16 cellular contexts compared by ENCODE assay signal in genomic region chr11:31500560-31500959, GRCh38. TPM values are rescaled to one million over a fixed set of nuclear protein-coding genes. Genes with fewer than 3 reads are reported as not detected.
DNase-seq lines count a peak whose midpoint lies in the region; ATAC-seq and TF ChIP-seq lines count a peak whose summit lies in the region.
"Had no signal": no experiment of that assay in that cellular context is flagged by ENCODE, and none has a peak within 500 bp of the region (broad histone marks: within the 10 kb centered on the region; RNA-seq: fewer than 3 reads in every experiment).

No MANE protein-coding gene starts in this region.

- H3K9me2 ChIP-seq in GM23338 (ENCODE audit: insufficient read depth) (no peaks in the 10 kb centered on the region), Karpas-422 (replicated peaks; ENCODE audit: insufficient read depth, low read length) (no peaks in the 10 kb centered on the region)

- TF ChIP-seq CTCF in GM23338 (conservative IDR thresholded peaks at IDR 0.05; ENCODE audit: low read depth in 2 of 2) (no peak), fibroblast of the aortic adventitia (IDR thresholded peaks at IDR 0.05; ENCODE audit: insufficient read depth, low read length) (no peak), nephron progenitor cell (IDR thresholded peaks at IDR 0.05) (no peak)

- H3K9ac ChIP-seq in Karpas-422 (ENCODE audit: low read length), result no peak overlapping the region

- H3K4me2 ChIP-seq in GM23338, result no peak overlapping the region
- H3K4me2 ChIP-seq in Karpas-422 (ENCODE audit: low read depth, low read length, poor library complexity, severe bottlenecking), result no peak overlapping the region

- peaks cover 5% of the 10 kb centered on the region; the same call in 1 of the 2 replicates for H4K20me1 ChIP-seq in GM23338 (replicated peaks; ENCODE audit: insufficient read depth)
- H4K20me1 ChIP-seq in Karpas-422 (ENCODE audit: insufficient read depth, low read depth, low read length), result no peaks in the 10 kb centered on the region

- no peak overlapping the region for H3K4me3 ChIP-seq in GM23338
- no peak overlapping the region for H3K4me3 ChIP-seq in fibroblast of the aortic adventitia (ENCODE audit: low read depth, low read length)
- H3K4me3 ChIP-seq in Karpas-422 (ENCODE audit: low read length), result no peak overlapping the region
- H3K4me3 ChIP-seq: HAP-1, SK-N-MC had no signal

- H3K36me3 Mint-ChIP-seq in GM23338 (ENCODE audit: low read depth), result peaks cover 10% of the 10 kb centered on the region
- peaks cover 88% of the 10 kb centered on the region for H3K36me3 Mint-ChIP-seq in nephron progenitor cell (ENCODE audit: low read depth)

- H3K27me3 ChIP-seq in GM23338 (ENCODE audit: insufficient read depth), result no peaks in the 10 kb centered on the region
- H3K27me3 ChIP-seq in Karpas-422 (ENCODE audit: low read length), result no peaks in the 10 kb centered on the region

- no peak overlapping the region for H3K4me3 Mint-ChIP-seq in GM23338
- H3K4me3 Mint-ChIP-seq in nephron progenitor cell, result no peak overlapping the region
- H3K4me3 Mint-ChIP-seq: CD4-positive, CD25-positive, alpha-beta regulatory T cell had no signal

- H3K79me2 ChIP-seq in GM23338 (replicated peaks; ENCODE audit: insufficient read depth) (peaks cover 100% of the 10 kb centered on the region), Karpas-422 (ENCODE audit: low read length) (peaks cover 94% of the 10 kb centered on the region)

- H3K9me3 ChIP-seq in Karpas-422 (ENCODE audit: low read length), result no peaks in the 10 kb centered on the region; the same call in 1 of the 2 replicates
- H3K9me3 ChIP-seq: HAP-1 had no signal

- H3K27ac Mint-ChIP-seq in GM23338 (peak overlapping the region; percentile 68; the same call in 1 of the 2 replicates), nephron progenitor cell (peak overlapping the region; percentile 36)
- H3K27ac Mint-ChIP-seq: CD4-positive, CD25-positive, alpha-beta regulatory T cell had no signal

- H2AFZ ChIP-seq in GM23338, result no peak overlapping the region
- no peak overlapping the region for H2AFZ ChIP-seq in Karpas-422 (ENCODE audit: low read length)

- H3K9me3 Mint-ChIP-seq in GM23338 (0 out of 3 replicates have a peak, but pooled peaks cover under 1% of the 10 kb centered on the region), nephron progenitor cell (peaks cover 17% of the 10 kb centered on the region)

- no peak for ATAC-seq in GM23338
- ATAC-seq in HG03432 (IDR thresholded peaks at IDR 0.05; ENCODE audit: unreplicated experiment), result no peak
- ATAC-seq: Panc1, Right ventricle myocardium inferior had no signal

- H3K36me3 ChIP-seq in GM23338 (ENCODE audit: insufficient read depth) (peaks cover under 1% of the 10 kb centered on the region; the same call in 1 of the 2 replicates), Karpas-422 (ENCODE audit: insufficient read depth, low read length) (peaks cover 50% of the 10 kb centered on the region)
- H3K36me3 ChIP-seq: HAP-1 had no signal

- H3K4me1 ChIP-seq in GM23338 (ENCODE audit: insufficient read depth) (peaks cover 5% of the 10 kb centered on the region; the same call in 1 of the 2 replicates), Karpas-422 (ENCODE audit: low read length) (peaks cover 6% of the 10 kb centered on the region; the same call in 1 of the 2 replicates)

- H3K4me1 Mint-ChIP-seq in GM23338 (peaks cover 2% of the 10 kb centered on the region; the same call in 1 of the 3 replicates), nephron progenitor cell (no peaks in the 10 kb centered on the region)

- DNase-seq in GM23338 (ENCODE audit: low spot score) (no peak), amniotic epithelial cell (ENCODE audit: low read depth) (peak; percentile 5), fibroblast of the aortic adventitia (ENCODE audit: low read depth) (peak; percentile 16), nephron progenitor cell (no peak), Karpas-422 (no peak), MV-4-11 (lab: John Stamatoyannopoulos, UW) (no peak)
- DNase-seq: CD4-positive, CD25-positive, alpha-beta regulatory T cell; NCI-H1105; NCI-H1694 treated with DMSO at 0.1 percent for 48 hours; NCI-H2171; NCI-H82 had no signal

- H3K27me3 Mint-ChIP-seq in GM23338 (ENCODE audit: insufficient read depth, low read depth, poor library complexity) (no peaks in the 10 kb centered on the region), nephron progenitor cell (ENCODE audit: low read depth, poor library complexity) (no peaks in the 10 kb centered on the region)
- H3K27me3 Mint-ChIP-seq: CD4-positive, CD25-positive, alpha-beta regulatory T cell had no signal

- H3F3A ChIP-seq in GM23338 (replicated peaks; ENCODE audit: low read depth), result no peaks in the 10 kb centered on the region

- H3K27ac ChIP-seq in GM23338 (ENCODE audit: low read depth), result no peak overlapping the region
- H3K27ac ChIP-seq in Karpas-422 (ENCODE audit: low read length), result no peak overlapping the region
- H3K27ac ChIP-seq: SK-N-MC had no signal

TF ChIP-seq in GM23338, 12 proteins besides CTCF, POLR2A, EP300 and RAD21:
- TF ChIP-seq ETS1 (IDR thresholded peaks at IDR 0.05) (no peak), CREB1 (CRISPR knock-in tag; IDR thresholded peaks at IDR 0.05; ENCODE audit: low read depth) (no peak), NANOG (IDR thresholded peaks at IDR 0.05; ENCODE audit: borderline replicate concordance) (no peak), EZH2phosphoT487 (IDR thresholded peaks at IDR 0.05; ENCODE audit: unreplicated experiment) (no peak), JUNB (IDR thresholded peaks at IDR 0.05; ENCODE audit: unreplicated experiment) (no peak)

RNA-seq across cellular contexts. Expression of gene IMMP1L, which starts 8.9 kb away (rescaled TPM):
- total RNA-seq in GM23338 (2014; rRNA removed; shearing (Covaris generic)), result 23.9 and 43.3 TPM in 2 replicates
- polyA plus RNA-seq in GM23338 (2016; fragmentation: Nextera tagmentation; extraction: Ambion mirVana), result 154 and 160 TPM in 2 replicates
- 11.4 and 13.5 TPM in 2 replicates for total RNA-seq in fibroblast of the aortic adventitia (ENCODE audit: low replicate concordance)
- 63.1 and 83.4 TPM in 2 replicates for total RNA-seq in Karpas-422 (2014; rRNA removed; shearing (Covaris generic); ENCODE audit: low replicate concordance)

RNA-seq across cellular contexts. Expression of gene ELP4, which starts 9.0 kb away (rescaled TPM):
- total RNA-seq in GM23338 (2014; rRNA removed; shearing (Covaris generic)), result 37.1 and 38.3 TPM in 2 replicates
- polyA plus RNA-seq in GM23338 (2016; fragmentation: Nextera tagmentation; extraction: Ambion mirVana), result 28.2 and 37.3 TPM in 2 replicates
- 4.3 and 23.0 TPM in 2 replicates for total RNA-seq in fibroblast of the aortic adventitia (ENCODE audit: low replicate concordance)
- 44.3 and 87.1 TPM in 2 replicates for total RNA-seq in Karpas-422 (2014; rRNA removed; shearing (Covaris generic); ENCODE audit: low replicate concordance)

Comparison
In these comparisons a context has a peak if more than half of its experiments do, and no peak if none do; other contexts are left out.
1. DNase-seq: peak in amniotic epithelial cell (single experiment) and fibroblast of the aortic adventitia (single experiment); none in GM23338 (single experiment), nephron progenitor cell (single experiment), Karpas-422 (single experiment) and MV-4-11 (single experiment).